ENCODE assay signal across 13 cellular contexts in the genomic region with DNA sequence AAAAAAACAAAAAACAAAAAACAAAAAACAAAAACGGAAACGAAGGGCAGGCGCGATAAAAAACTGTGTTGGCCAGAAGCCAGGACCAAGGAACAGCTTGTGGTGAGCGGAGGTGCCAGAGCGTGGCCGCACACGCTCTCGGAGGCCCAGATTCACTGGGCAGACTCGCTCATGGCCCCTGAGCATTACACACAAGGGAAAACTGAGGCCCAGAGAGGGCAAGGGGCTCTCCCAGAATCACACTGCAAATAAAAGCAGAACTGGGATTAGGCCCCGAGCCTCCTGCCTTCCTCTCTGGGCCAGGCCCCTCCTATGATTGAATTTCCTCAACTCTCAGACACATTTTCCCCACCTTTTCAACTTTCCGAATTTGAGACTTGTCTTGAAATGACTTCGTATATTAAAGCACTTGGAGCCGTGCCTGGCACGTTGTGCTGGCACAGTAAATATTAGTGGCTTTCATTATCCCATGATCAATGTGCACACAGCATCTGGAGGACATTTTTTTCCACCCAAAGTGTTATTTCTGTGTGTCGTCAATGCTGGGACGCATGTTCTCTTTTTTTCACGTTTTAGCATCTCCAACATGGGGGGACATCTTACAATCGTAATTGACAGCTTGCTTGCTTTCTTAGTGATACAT.
DNase-seq lines count a peak whose midpoint lies in the region; ATAC-seq and FAIRE-seq lines count a peak whose summit lies in the region.
"Had no signal": no experiment of that assay in that cellular context is flagged by ENCODE, and none has a peak within 500 bp of the region (broad histone marks: within the 10 kb centered on the region; RNA-seq: fewer than 3 reads in every experiment).

No MANE protein-coding gene starts in this region.

- no peak for FAIRE-seq in HTR-8/SVneo (lab: Jason Lieb, UNC)

- ATAC-seq in GM18498 (IDR thresholded peaks at IDR 0.05; ENCODE audit: unreplicated experiment) (peak; percentile 58), GM21529 (IDR thresholded peaks at IDR 0.05; ENCODE audit: unreplicated experiment) (peak; percentile 45)

- peak; percentile 37 for DNase-seq in MV-4-11 (lab: John Stamatoyannopoulos, UW)
- peak; percentile 24 for DNase-seq in germinal center (ENCODE audit: low spot score)
- no peak for DNase-seq in cortex of kidney (lab: John Stamatoyannopoulos, UW)
- no peak for DNase-seq in HTR-8/SVneo (ENCODE audit: insufficient read length, low spot score)
- no peak for DNase-seq in AG20443 (ENCODE audit: low spot score)
- DNase-seq in globus pallidus (ENCODE audit: low spot score) = no peak
- DNase-seq: activated CD4-positive, CD25-positive, alpha-beta regulatory T cell treated with anti-CD3 and anti-CD28 coated beads, Interleukin-2, amount 50 U/mL, for 72 hours; activated T-cell treated with anti-CD3 and anti-CD28 coated beads, Interleukin-2, amount 50 U/mL, for 24 hours; amygdala; dermis blood vessel endothelial cell; NCI-H2081 had no signal

Comparison
In these comparisons a context has a peak if more than half of its experiments do, and no peak if none do; other contexts are left out.
1. DNase-seq: peak in MV-4-11 (single experiment) and germinal center (single experiment); none in cortex of kidney (single experiment), HTR-8/SVneo (single experiment), AG20443 (single experiment) and globus pallidus (single experiment).